In the genomic region with DNA sequence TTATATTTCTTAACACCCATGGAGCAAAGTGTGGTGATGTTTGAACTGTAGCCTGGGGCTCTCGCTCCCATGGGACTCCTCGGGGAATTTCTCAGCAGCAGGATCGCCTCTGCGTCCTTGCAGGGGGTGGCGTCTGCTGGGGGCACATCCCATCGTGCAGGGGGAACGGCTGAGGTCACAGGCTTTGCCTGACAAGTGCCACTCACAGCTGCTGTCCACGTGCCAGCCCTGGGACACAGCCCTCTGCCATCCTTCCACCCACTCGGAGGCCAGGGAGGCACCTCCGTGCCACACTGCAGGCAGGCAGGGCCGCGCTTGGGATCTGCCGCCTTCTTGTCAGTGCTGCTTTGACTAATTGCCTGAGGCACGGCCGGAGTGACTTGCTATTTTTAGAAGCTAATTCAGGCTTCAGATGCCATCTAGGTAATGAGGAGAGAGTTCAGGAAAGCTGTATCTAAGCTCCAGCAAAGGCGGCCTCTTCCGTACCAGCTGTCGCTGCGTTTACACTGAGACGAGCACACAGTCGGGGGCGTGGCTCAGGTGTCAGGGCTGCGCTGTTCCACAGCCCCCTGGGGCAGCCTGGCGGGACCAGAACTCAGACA, we compare ENCODE assay signal across 9 cellular contexts. TPM values are rescaled to one million over a fixed set of nuclear protein-coding genes. Genes with fewer than 3 reads are reported as not detected.
DNase-seq lines count a peak whose midpoint lies in the region; ATAC-seq, FAIRE-seq and TF ChIP-seq lines count a peak whose summit lies in the region.
"Had no signal": no experiment of that assay in that cellular context is flagged by ENCODE, and none has a peak within 500 bp of the region (broad histone marks: within the 10 kb centered on the region; RNA-seq: fewer than 3 reads in every experiment).

No MANE protein-coding gene starts in this region.

- TF ChIP-seq CTCF in heart left ventricle (IDR thresholded peaks at IDR 0.05) (no peak), spleen (IDR thresholded peaks at IDR 0.05 in 8 of 11, conservative IDR thresholded peaks at IDR 0.05 in 3 of 11) (no peak)

- H3K27me3 ChIP-seq in heart left ventricle (no peaks in the 10 kb centered on the region), small intestine (ENCODE audit: control insufficient read depth in 2 of 2, insufficient read depth in 2 of 2, low read length in 2 of 2) (no peaks in the 10 kb centered on the region), spleen (replicated peaks in 1 of 7) (no peaks in the 10 kb centered on the region)

- 39 to 64% (median 41%) methylated on average over 14 to 24 of the region's 24 CpGs for WGBS in heart left ventricle, 4 donors
- 14 to 63% (median 40%) methylated on average over 24 of the region's 24 CpGs for WGBS in small intestine, 3 donors
- 66 to 74% (median 68%) methylated on average over 21 to 24 of the region's 24 CpGs for WGBS in spleen, 5 donors

- no peak overlapping the region for H3K4me3 ChIP-seq in heart left ventricle
- no peak overlapping the region for H3K4me3 ChIP-seq in small intestine (ENCODE audit: low read depth in 1 of 2, low read length in 2 of 2)
- no peak overlapping the region for H3K4me3 ChIP-seq in spleen

- peak overlapping the region in 8 of 12 donors; percentile 29 to 68 (median 58) for H3K27ac ChIP-seq in heart left ventricle
- no peak overlapping the region for H3K27ac ChIP-seq in small intestine (ENCODE audit: low read depth in 1 of 2, low read length in 1 of 2)
- no peak overlapping the region for H3K27ac ChIP-seq in spleen

- H3K36me3 ChIP-seq in heart left ventricle = peaks cover 0 to 71% (median 42%) of the 10 kb centered on the region in 9 donors
- peaks cover 8 to 17% of the 10 kb centered on the region in 2 donors for H3K36me3 ChIP-seq in small intestine (ENCODE audit: control insufficient read depth in 2 of 2, insufficient read depth in 2 of 2, low read length in 2 of 2)
- peaks cover 0 to 98% (median 31%) of the 10 kb centered on the region in 6 donors for H3K36me3 ChIP-seq in spleen

- intact Hi-C loops in heart left ventricle (cut with DNase I) (loop anchor here in 2 of 10 donors (5.0 kb wide), 1 partner anchor 60 kb away; a partner anchor contains a TSS), spleen (cut with DNase I; ENCODE audit: low total_unique reads) (no loop called here)

- TF ChIP-seq POLR2A in heart left ventricle (IDR thresholded peaks at IDR 0.05) (no peak), spleen (IDR thresholded peaks at IDR 0.05) (no peak)

- no peak for FAIRE-seq in small intestine (lab: Jason Lieb, UNC)
- FAIRE-seq: frontal cortex had no signal

- ATAC-seq in heart left ventricle = peak; percentile 49 to 76 (median 63)
- ATAC-seq in HG03108 (IDR thresholded peaks at IDR 0.05; ENCODE audit: unreplicated experiment) = no peak

- peaks cover 0 to 46% (median 17%) of the 10 kb centered on the region in 12 donors for H3K4me1 ChIP-seq in heart left ventricle
- H3K4me1 ChIP-seq in small intestine (ENCODE audit: control insufficient read depth in 2 of 2, insufficient read depth in 1 of 2, low read depth in 1 of 2, low read length in 1 of 2) = no peaks in the 10 kb centered on the region
- no peaks in the 10 kb centered on the region for H3K4me1 ChIP-seq in spleen

- no peaks in the 10 kb centered on the region for H3K9me3 ChIP-seq in heart left ventricle
- no peaks in the 10 kb centered on the region for H3K9me3 ChIP-seq in small intestine (ENCODE audit: control insufficient read depth, low read depth)
- H3K9me3 ChIP-seq in spleen = peaks cover 0 to 30% (median 0%) of the 10 kb centered on the region in 8 donors

- DNase-seq in NCI-H128 (lab: John Stamatoyannopoulos, UW; ENCODE audit: unreplicated experiment) = peak; percentile 75
- DNase-seq in RPMI7951 (ENCODE audit: low read depth) = peak; percentile 86
- peak in 4 of 5 donors; percentile 58 to 82 (median 74) for DNase-seq in heart left ventricle
- DNase-seq in small intestine = peak; percentile 61
- no peak for DNase-seq in spleen
- DNase-seq in mesenteric fat pad (ENCODE audit: low spot score) = no peak
- DNase-seq in kidney glomerular epithelial cell (lab: John Stamatoyannopoulos, UW) = no peak

RNA-seq across cellular contexts. Expression of a gene that starts 45.7 kb away (rescaled TPM):
- 61.2 and 62.5 TPM in 2 replicates for total RNA-seq in RPMI7951 (2014; rRNA removed; shearing (Covaris generic))
- total RNA-seq in heart left ventricle (100 to 1,000 TPM in 3 of 9 donors, 10 to 100 TPM in 6; 65.8 to 128 (median 93.0) TPM), spleen (10 to 100 TPM; 51.5 to 63.2 (median 56.8) TPM), mesenteric fat pad (110 TPM)
- polyA plus RNA-seq in heart left ventricle (10 to 100 TPM; 68.0 to 73.8 TPM), small intestine (10 to 100 TPM; 33.1 to 47.3 (median 44.7) TPM), spleen (10 to 100 TPM; 38.5 to 50.9 (median 46.6) TPM)

RNA-seq across cellular contexts. Expression of a gene that starts 59.5 kb away (rescaled TPM):
- 268 TPM in 2 replicates for total RNA-seq in RPMI7951 (2014; rRNA removed; shearing (Covaris generic))
- total RNA-seq in heart left ventricle = 100 to 1,000 TPM; 141 to 318 (median 183) TPM
- 100 to 1,000 TPM in 1 of 2 donors, 10 to 100 TPM in 1; 68.0 to 231 TPM for polyA plus RNA-seq in heart left ventricle
- 100 to 1,000 TPM in 1 of 3 donors, 10 to 100 TPM in 2; 57.1 to 154 (median 90.8) TPM for polyA plus RNA-seq in small intestine
- 10 to 100 TPM; 19.5 to 60.9 (median 28.8) TPM for total RNA-seq in spleen
- 10 to 100 TPM; 19.0 to 44.6 (median 21.3) TPM for polyA plus RNA-seq in spleen
- total RNA-seq in mesenteric fat pad = 37.9 TPM

Comparison
In these comparisons a context has a peak if more than half of its experiments do, and no peak if none do; other contexts are left out.
1. DNase-seq: peak in NCI-H128 (single experiment), RPMI7951 (single experiment), heart left ventricle (4 of 5) and small intestine (single experiment); none in spleen (single experiment), mesenteric fat pad (single experiment) and kidney glomerular epithelial cell (single experiment).
2. H3K27ac ChIP-seq: peak in heart left ventricle (8 of 12); none in small intestine (0 of 2) and spleen (0 of 8).